In genomic region chr1:155977607-155978324, GRCh38 we compare ENCODE assay signal across 8 cellular contexts. TPM values are rescaled to one million over a fixed set of nuclear protein-coding genes. Genes with fewer than 3 reads are reported as not detected.
DNase-seq lines count a peak whose midpoint lies in the region; ATAC-seq and TF ChIP-seq lines count a peak whose summit lies in the region.

No MANE protein-coding gene starts in this region.

- H3K4me3 ChIP-seq in HUES64 (ENCODE audit: low read length) (peak overlapping the region; percentile 81), muscle layer of duodenum (ENCODE audit: low read depth in 1 of 2, low read length in 2 of 2) (peak overlapping the region; percentile 83 to 89)
- peak overlapping the region; percentile 84 for H3K4me3 ChIP-seq in effector memory CD4-positive, alpha-beta T cell (ENCODE audit: insufficient read depth, low read depth, low read length, poor library complexity, severe bottlenecking)

- H3K9me3 Mint-ChIP-seq in CD4-positive, alpha-beta T cell: no peaks in the 10 kb centered on the region
- H3K9me3 Mint-ChIP-seq in stimulated activated effector memory CD8-positive, alpha-beta T cell treated with anti-CD3 and anti-CD28 coated beads, Interleukin-12 subunit alpha, Interleukin-12 subunit beta, amount 100 ng/mL, for 72 hours: no peaks in the 10 kb centered on the region

- no peaks in the 10 kb centered on the region for H3K27me3 Mint-ChIP-seq in CD4-positive, alpha-beta T cell

- H3K4me1 ChIP-seq in HUES64 (ENCODE audit: insufficient read depth, low read length): peaks cover 53% of the 10 kb centered on the region
- peaks cover 63% of the 10 kb centered on the region for H3K4me1 ChIP-seq in effector memory CD4-positive, alpha-beta T cell (ENCODE audit: control insufficient read depth, insufficient read depth, low read length, poor library complexity, severe bottlenecking)
- peaks cover 56 to 84% of the 10 kb centered on the region in 2 donors for H3K4me1 ChIP-seq in muscle layer of duodenum (ENCODE audit: control insufficient read depth in 1 of 2, insufficient read depth in 2 of 2, low read length in 2 of 2)

- peak overlapping the region; percentile 86 for H3K27ac Mint-ChIP-seq in CD4-positive, alpha-beta T cell
- H3K27ac Mint-ChIP-seq in stimulated activated effector memory CD8-positive, alpha-beta T cell treated with anti-CD3 and anti-CD28 coated beads, Interleukin-12 subunit alpha, Interleukin-12 subunit beta, amount 100 ng/mL, for 72 hours: peak overlapping the region; percentile 91

- intact Hi-C loops in CD4-positive, alpha-beta T cell (cut with DNase I, micrococcal nuclease): loop anchor here (1.0 to 5.0 kb wide), 3 partner anchors 12 to 120 kb away; partner anchors contain the start of genes GON4L (in 1 of the 2), KHDC4 (in 1 of the 2) and SYT11 (in 1 of the 2)

- no peaks in the 10 kb centered on the region for H3K9me3 ChIP-seq in CD4-positive, alpha-beta T cell (ENCODE audit: control insufficient read depth, low read length)
- H3K9me3 ChIP-seq in HUES64 (ENCODE audit: insufficient read depth, low read depth, low read length) (no peaks in the 10 kb centered on the region), muscle layer of duodenum (ENCODE audit: control insufficient read depth in 1 of 2, low read length in 2 of 2) (no peaks in the 10 kb centered on the region)
- H3K9me3 ChIP-seq in effector memory CD4-positive, alpha-beta T cell (ENCODE audit: control insufficient read depth, low read length): no peaks in the 10 kb centered on the region

- no peaks in the 10 kb centered on the region for H3K36me3 ChIP-seq in HUES64 (ENCODE audit: insufficient read depth, low read length)
- H3K36me3 ChIP-seq in effector memory CD4-positive, alpha-beta T cell (ENCODE audit: control insufficient read depth, insufficient read depth, low read length): peaks cover 5% of the 10 kb centered on the region
- H3K36me3 ChIP-seq in muscle layer of duodenum (ENCODE audit: control insufficient read depth in 1 of 2, insufficient read depth in 2 of 2, low read length in 2 of 2): peaks cover 0 to 12% of the 10 kb centered on the region in 2 donors

- TF ChIP-seq CTCF in CD4-positive, alpha-beta T cell (IDR thresholded peaks at IDR 0.05): no peak

- WGBS in HUES64: under 1% methylated on average over 48 of the region's 53 CpGs

- H3K27me3 ChIP-seq in CD4-positive, alpha-beta T cell (ENCODE audit: control insufficient read depth, insufficient read depth, low read length): no peaks in the 10 kb centered on the region
- H3K27me3 ChIP-seq in HUES64 (ENCODE audit: insufficient read depth, low read length) (no peaks in the 10 kb centered on the region), muscle layer of duodenum (ENCODE audit: low read depth, low read length) (no peaks in the 10 kb centered on the region)
- H3K27me3 ChIP-seq in effector memory CD4-positive, alpha-beta T cell (replicated peaks; ENCODE audit: control insufficient read depth, insufficient read depth, low read length, poor library complexity, severe bottlenecking): no peaks in the 10 kb centered on the region

- H3K4me3 Mint-ChIP-seq in CD4-positive, alpha-beta T cell: peak overlapping the region; percentile 97
- H3K4me3 Mint-ChIP-seq in stimulated activated effector memory CD8-positive, alpha-beta T cell treated with anti-CD3 and anti-CD28 coated beads, Interleukin-12 subunit alpha, Interleukin-12 subunit beta, amount 100 ng/mL, for 72 hours: peak overlapping the region; percentile 90

- peak overlapping the region; percentile 92 for H3K9ac ChIP-seq in HUES64 (ENCODE audit: low read depth, low read length)

- CTCF ChIA-PET in CD4-positive, alpha-beta T cell (lab: Charles Lee): interaction anchor here (1.1 to 3.5 kb wide), 11 partner anchors 10 to 119 kb away, joined by 3 to 13 read pairs (median 4); partner anchors contain the start of gene KHDC4

- peaks cover 53% of the 10 kb centered on the region for H3K36me3 Mint-ChIP-seq in CD4-positive, alpha-beta T cell (ENCODE audit: low read depth)
- peaks cover 52% of the 10 kb centered on the region for H3K36me3 Mint-ChIP-seq in stimulated activated effector memory CD8-positive, alpha-beta T cell treated with anti-CD3 and anti-CD28 coated beads, Interleukin-12 subunit alpha, Interleukin-12 subunit beta, amount 100 ng/mL, for 72 hours

- H3K27ac ChIP-seq in CD4-positive, alpha-beta T cell (ENCODE audit: low read depth, low read length): peak overlapping the region; percentile 89
- peak overlapping the region; percentile 95 for H3K27ac ChIP-seq in HUES64 (ENCODE audit: low read depth, low read length)
- H3K27ac ChIP-seq in effector memory CD4-positive, alpha-beta T cell (ENCODE audit: insufficient read depth, low read length, poor library complexity, severe bottlenecking): peak overlapping the region; percentile 84
- H3K27ac ChIP-seq in muscle layer of duodenum (ENCODE audit: low read length): peak overlapping the region; percentile 87

- POLR2A ChIA-PET in CD4-positive, alpha-beta T cell (lab: Charles Lee): interaction anchor here (1.2 to 10.1 kb wide), 14 partner anchors 10 to 789 kb away, joined by 3 to 96 read pairs (median 10); partner anchors contain the start of genes GON4L, KHDC4, PMF1 and PRCC

- peaks cover 76% of the 10 kb centered on the region for H3K4me1 Mint-ChIP-seq in CD4-positive, alpha-beta T cell (ENCODE audit: low read depth)
- H3K4me1 Mint-ChIP-seq in stimulated activated effector memory CD8-positive, alpha-beta T cell treated with anti-CD3 and anti-CD28 coated beads, Interleukin-12 subunit alpha, Interleukin-12 subunit beta, amount 100 ng/mL, for 72 hours: peaks cover 79% of the 10 kb centered on the region

- ATAC-seq in CD4-positive, alpha-beta T cell (ENCODE audit: poor library complexity): peak; percentile 32
- peak; percentile 57 for ATAC-seq in stimulated activated effector memory CD8-positive, alpha-beta T cell treated with anti-CD3 and anti-CD28 coated beads, Interleukin-12 subunit alpha, Interleukin-12 subunit beta, amount 100 ng/mL, for 72 hours
- no peak for ATAC-seq in HG03280 (IDR thresholded peaks at IDR 0.05; ENCODE audit: unreplicated experiment)

- DNase-seq in CD4-positive, alpha-beta T cell: peak in 2 of 10 experiments; percentile 40 to 41
- DNase-seq in activated CD4-positive, alpha-beta T cell treated with anti-CD3 and anti-CD28 coated beads, Interleukin-2, amount 50 U/mL, for 48 hours: peak; percentile 77 to 85
- peak in 2 of 3 donors; percentile 42 to 43 for DNase-seq in effector memory CD4-positive, alpha-beta T cell
- DNase-seq in stimulated activated effector memory CD8-positive, alpha-beta T cell treated with anti-CD3 and anti-CD28 coated beads, Interleukin-12 subunit alpha, Interleukin-12 subunit beta, amount 100 ng/mL, for 72 hours (ENCODE audit: low spot score in 2 of 2): peak; percentile 42 to 82
- DNase-seq in NCI-H2107 (lab: John Stamatoyannopoulos, UW): no peak

RNA-seq across cellular contexts. Expression of gene ARHGEF2, which starts 0.6 kb away (rescaled TPM):
- total RNA-seq in CD4-positive, alpha-beta T cell: 10 to 100 TPM; 54.8 to 62.4 TPM
- 43.1 TPM for polyA plus RNA-seq in HUES64 (2013, experiment 1 of 2)
- polyA plus RNA-seq in HUES64 (2013, experiment 2 of 2): 43.6 TPM

RNA-seq across cellular contexts. Expression of gene RXFP4, which starts 36.3 kb away (rescaled TPM):
- total RNA-seq in CD4-positive, alpha-beta T cell: not detected
- not detected for polyA plus RNA-seq in HUES64 (2013, experiment 1 of 2)
- polyA plus RNA-seq in HUES64 (2013, experiment 2 of 2): not detected

RNA-seq across cellular contexts. Expression of gene SSR2, which starts 43.0 kb away (rescaled TPM):
- 100 to 1,000 TPM; 223 to 225 TPM for total RNA-seq in CD4-positive, alpha-beta T cell
- 191 TPM for polyA plus RNA-seq in HUES64 (2013, experiment 1 of 2)
- 190 TPM for polyA plus RNA-seq in HUES64 (2013, experiment 2 of 2)

RNA-seq across cellular contexts. Expression of gene KHDC4, which starts 43.6 kb away (rescaled TPM):
- 10 to 100 TPM; 56.6 to 60.8 TPM for total RNA-seq in CD4-positive, alpha-beta T cell
- polyA plus RNA-seq in HUES64 (2013, experiment 1 of 2): 28.1 TPM
- polyA plus RNA-seq in HUES64 (2013, experiment 2 of 2): 29.2 TPM
